31 cellular contexts compared by ENCODE assay signal in genomic region chr10:70952446-70952845, GRCh38.
"Had no signal": no experiment of that assay in that cellular context is flagged by ENCODE, and none has a peak within 500 bp of the region (broad histone marks: within the 10 kb centered on the region; RNA-seq: fewer than 3 reads in every experiment).

No MANE protein-coding gene starts in this region.

- H3K4me3 ChIP-seq: esophagus muscularis mucosa, gastroesophageal sphincter had no signal

- H3K9me3 ChIP-seq: esophagus muscularis mucosa, gastroesophageal sphincter had no signal

- H3K36me3 ChIP-seq: brain microvascular endothelial cell, esophagus muscularis mucosa, gastroesophageal sphincter, WERI-Rb-1 had no signal

- H3K9me3 Mint-ChIP-seq: activated B cell treated with CpG ODN at 0.5 μM for 24 hours; activated CD8-positive, alpha-beta T cell treated with anti-CD3 and anti-CD28 coated beads for 36 hours; activated T-cell treated with anti-CD3 and anti-CD28 coated beads, Interleukin-2, amount 50 U/mL, for 4 hours; activated T-helper 17 cell treated with anti-CD3 and anti-CD28 coated beads, Interleukin-2, amount 50 U/mL, for 72 hours; central memory CD8-positive, alpha-beta T cell; effector memory CD8-positive, alpha-beta T cell; T-helper 2 cell treated with Interferon-gamma antibody and Interleukin-4, amounts not matched to agents 5 μg/mL and 100 μg/mL, for 36 hours had no signal

- H3K27me3 ChIP-seq: gastroesophageal sphincter had no signal

- H3K27ac ChIP-seq: brain microvascular endothelial cell, esophagus muscularis mucosa, foreskin keratinocyte, gastroesophageal sphincter, WERI-Rb-1 had no signal

- H3K36me3 Mint-ChIP-seq: activated naive CD8-positive, alpha-beta T cell had no signal

- ATAC-seq: activated CD4-positive, CD25-positive, alpha-beta regulatory T cell treated with anti-CD3 and anti-CD28 coated beads, Interleukin-2, amount 50 U/mL, for 24 hours; activated CD8-positive, alpha-beta T cell treated with anti-CD3 and anti-CD28 coated beads for 36 hours; activated T-cell treated with anti-CD3 and anti-CD28 coated beads, Interleukin-2, amount 50 U/mL, for 4 hours; activated T-helper 17 cell treated with anti-CD3 and anti-CD28 coated beads, Interleukin-2, amount 50 U/mL, for 72 hours; effector memory CD8-positive, alpha-beta T cell; foreskin keratinocyte; gastroesophageal sphincter; T-helper 17 cell had no signal

- H3K27ac Mint-ChIP-seq: activated B cell treated with CpG ODN at 0.5 μM for 24 hours; activated CD8-positive, alpha-beta T cell treated with anti-CD3 and anti-CD28 coated beads for 36 hours; activated naive CD8-positive, alpha-beta T cell; activated T-helper 17 cell treated with anti-CD3 and anti-CD28 coated beads, Interleukin-2, amount 50 U/mL, for 72 hours; effector memory CD8-positive, alpha-beta T cell; T-helper 17 cell; T-helper 2 cell treated with Interferon-gamma antibody and Interleukin-4, amounts not matched to agents 5 μg/mL and 100 μg/mL, for 36 hours had no signal

- H3K27me3 Mint-ChIP-seq: activated B cell treated with CpG ODN at 0.5 μM for 24 hours; central memory CD8-positive, alpha-beta T cell had no signal

- H3K4me1 ChIP-seq: esophagus muscularis mucosa, foreskin keratinocyte, gastroesophageal sphincter had no signal

- DNase-seq: activated B cell treated with CpG ODN at 0.5 μM for 24 hours; activated CD4-positive, alpha-beta T cell treated with anti-CD3 and anti-CD28 coated beads for 48 hours; activated CD4-positive, alpha-beta T cell treated with anti-CD3 and anti-CD28 coated beads, Interleukin-2, amount 50 U/mL, for 1 hour; activated CD4-positive, alpha-beta T cell treated with anti-CD3 and anti-CD28 coated beads, Interleukin-2, amount 50 U/mL, for 48 hours; activated CD8-positive, alpha-beta memory T cell treated with anti-CD3 and anti-CD28 coated beads for 24 hours; activated CD8-positive, alpha-beta T cell treated with anti-CD3 and anti-CD28 coated beads for 36 hours; activated effector memory CD4-positive, alpha-beta T cell treated with Interleukin-2 at 50 U/mL for 16 hours; activated gamma-delta T cell treated with Interleukin-2 at 50 U/mL for 16 hours; activated naive CD4-positive, alpha-beta T cell treated with anti-CD3 and anti-CD28 coated beads, Interleukin-2, amount 50 U/mL, for 16 hours; activated naive CD4-positive, alpha-beta T cell treated with Interleukin-2 at 50 U/mL for 16 hours; activated T-cell treated with anti-CD3 and anti-CD28 coated beads, Interleukin-2, amount 50 U/mL, for 4 hours; amniotic stem cell; anterior cingulate cortex; brain microvascular endothelial cell; cortex of kidney; dermis blood vessel endothelial cell; effector CD4-positive, alpha-beta T cell; effector memory CD8-positive, alpha-beta T cell; erythroblast; foreskin keratinocyte; T-helper 1 cell; T-helper 17 cell; T1000; WERI-Rb-1 had no signal

- H3K4me1 Mint-ChIP-seq: activated B cell treated with CpG ODN at 0.5 μM for 24 hours; activated T-helper 17 cell treated with anti-CD3 and anti-CD28 coated beads, Interleukin-2, amount 50 U/mL, for 72 hours; central memory CD8-positive, alpha-beta T cell had no signal

- H3K4me3 Mint-ChIP-seq: activated B cell treated with CpG ODN at 0.5 μM for 24 hours; activated CD8-positive, alpha-beta T cell treated with anti-CD3 and anti-CD28 coated beads for 36 hours; activated naive CD8-positive, alpha-beta T cell; activated T-cell treated with anti-CD3 and anti-CD28 coated beads, Interleukin-2, amount 50 U/mL, for 4 hours; activated T-helper 17 cell treated with anti-CD3 and anti-CD28 coated beads, Interleukin-2, amount 50 U/mL, for 72 hours; central memory CD8-positive, alpha-beta T cell; effector memory CD8-positive, alpha-beta T cell; T-helper 17 cell; T-helper 2 cell treated with Interferon-gamma antibody and Interleukin-4, amounts not matched to agents 5 μg/mL and 100 μg/mL, for 36 hours had no signal
